Comparison of ENCODE assay signal across 14 cellular contexts in genomic region chr20:25197870-25198190, GRCh38. TPM values are rescaled to one million over a fixed set of nuclear protein-coding genes. Genes with fewer than 3 reads are reported as not detected.
DNase-seq lines count a peak whose midpoint lies in the region; ATAC-seq and TF ChIP-seq lines count a peak whose summit lies in the region.
"Had no signal": no experiment of that assay in that cellular context is flagged by ENCODE, and none has a peak within 500 bp of the region (broad histone marks: within the 10 kb centered on the region; RNA-seq: fewer than 3 reads in every experiment).

No MANE protein-coding gene starts in this region.

- H3K27ac Mint-ChIP-seq in activated CD4-positive, alpha-beta T cell treated with anti-CD3 and anti-CD28 coated beads, Interleukin-2, amount 10 ng/mL, durations not matched to agents 7 days and 5 days: peak overlapping the region; percentile 42
- H3K27ac Mint-ChIP-seq in central memory CD8-positive, alpha-beta T cell (ENCODE audit: low read depth): no peak overlapping the region
- H3K27ac Mint-ChIP-seq in neural progenitor cell: no peak overlapping the region

- H3K36me3 ChIP-seq in KMS-11 (ENCODE audit: insufficient read depth) (no peaks in the 10 kb centered on the region), neural progenitor cell (no peaks in the 10 kb centered on the region)
- H3K36me3 ChIP-seq: tibial artery had no signal

- H3K4me3 Mint-ChIP-seq in activated CD4-positive, alpha-beta T cell treated with anti-CD3 and anti-CD28 coated beads, Interleukin-2, amount 10 ng/mL, durations not matched to agents 7 days and 5 days: peak overlapping the region; percentile 84
- H3K4me3 Mint-ChIP-seq in central memory CD8-positive, alpha-beta T cell: peak overlapping the region; percentile 73
- peak overlapping the region; percentile 92 for H3K4me3 Mint-ChIP-seq in neural progenitor cell

- H3K27me3 ChIP-seq in KMS-11 (ENCODE audit: insufficient read depth, low read depth) (no peaks in the 10 kb centered on the region), neural progenitor cell (no peaks in the 10 kb centered on the region)
- H3K27me3 ChIP-seq: tibial artery had no signal

- H3K9me3 Mint-ChIP-seq in activated CD4-positive, alpha-beta T cell treated with anti-CD3 and anti-CD28 coated beads, Interleukin-2, amount 10 ng/mL, durations not matched to agents 7 days and 5 days: no peaks in the 10 kb centered on the region
- H3K9me3 Mint-ChIP-seq in central memory CD8-positive, alpha-beta T cell: no peaks in the 10 kb centered on the region
- H3K9me3 Mint-ChIP-seq in neural progenitor cell: peaks cover 2% of the 10 kb centered on the region

- no peak overlapping the region; the same call in 1 of the 2 replicates for H3K9ac ChIP-seq in KMS-11
- no peak overlapping the region for H3K9ac ChIP-seq in neural progenitor cell

- no peak overlapping the region for H3K4me3 ChIP-seq in KMS-11 (IDR thresholded peaks at IDR 0.05; ENCODE audit: insufficient read depth, low read depth, low read length)
- no peak overlapping the region for H3K4me3 ChIP-seq in neural progenitor cell
- H3K4me3 ChIP-seq: lung had no signal

- no peak for DNase-seq in activated CD4-positive, alpha-beta T cell treated with anti-CD3 and anti-CD28 coated beads, Interleukin-2, amount 10 ng/mL, durations not matched to agents 7 days and 5 days
- no peak for DNase-seq in activated CD4-positive, alpha-beta T cell treated with anti-CD3 and anti-CD28 coated beads, Interleukin-2, amount 50 U/mL, for 1 hour
- no peak for DNase-seq in central memory CD8-positive, alpha-beta T cell (ENCODE audit: low spot score in 2 of 2)
- DNase-seq in neural progenitor cell (ENCODE audit: low spot score) (no peak), NCI-H187 (lab: John Stamatoyannopoulos, UW) (no peak), posterior vena cava (ENCODE audit: low spot score) (no peak)
- DNase-seq: ACHN; KBM-7; NCI-H2107; NK-92 treated with Interleukin-12 subunit alpha and Interleukin-12 subunit beta, amount 100 ng/mL, for 24 hours; tibial artery had no signal

- H3K4me2 ChIP-seq in KMS-11 (peak overlapping the region; percentile 73), neural progenitor cell (no peak overlapping the region)

- CTCF ChIA-PET in activated CD4-positive, alpha-beta T cell treated with anti-CD3 and anti-CD28 coated beads, Interleukin-2, amount 10 ng/mL, durations not matched to agents 7 days and 5 days (lab: Charles Lee): no interaction called here

- no peak for TF ChIP-seq CTCF in KMS-11 (conservative IDR thresholded peaks at IDR 0.05; ENCODE audit: low read depth, low read length)
- no peak for TF ChIP-seq CTCF in neural progenitor cell (IDR thresholded peaks at IDR 0.05)

- no peaks in the 10 kb centered on the region for H3K9me3 ChIP-seq in neural progenitor cell (ENCODE audit: low read depth)
- H3K9me3 ChIP-seq: tibial artery had no signal

- H3K27me3 Mint-ChIP-seq in activated CD4-positive, alpha-beta T cell treated with anti-CD3 and anti-CD28 coated beads, Interleukin-2, amount 10 ng/mL, durations not matched to agents 7 days and 5 days: no peaks in the 10 kb centered on the region
- no peaks in the 10 kb centered on the region for H3K27me3 Mint-ChIP-seq in central memory CD8-positive, alpha-beta T cell
- peaks cover 4% of the 10 kb centered on the region for H3K27me3 Mint-ChIP-seq in neural progenitor cell (ENCODE audit: insufficient read depth, low read depth)

- H4K20me1 ChIP-seq in KMS-11 (ENCODE audit: insufficient read depth): no peaks in the 10 kb centered on the region
- H4K20me1 ChIP-seq in neural progenitor cell (ENCODE audit: low read depth): peaks cover 36% of the 10 kb centered on the region

- intact Hi-C loops in posterior vena cava (cut with DNase I): loop anchor here (2.0 to 10.0 kb wide), 4 partner anchors 37 to 133 kb away; partner anchors contain the start of gene PYGB (in 1 of the 2)

- POLR2A ChIA-PET in activated CD4-positive, alpha-beta T cell treated with anti-CD3 and anti-CD28 coated beads, Interleukin-2, amount 10 ng/mL, durations not matched to agents 7 days and 5 days (lab: Charles Lee): no interaction called here

- H2AFZ ChIP-seq in KMS-11 (ENCODE audit: low read depth) (no peak overlapping the region), neural progenitor cell (replicated peaks) (no peak overlapping the region)

- ATAC-seq in central memory CD8-positive, alpha-beta T cell (replicated peaks; ENCODE audit: extremely low read depth, poor library complexity, severe bottlenecking): no peak
- ATAC-seq in HG03039 (IDR thresholded peaks at IDR 0.05; ENCODE audit: unreplicated experiment): no peak

- peaks cover 3% of the 10 kb centered on the region for H3F3A ChIP-seq in neural progenitor cell (ENCODE audit: low read depth)

- H3K27ac ChIP-seq in KMS-11 (peak overlapping the region; percentile 47; the same call in 1 of the 2 replicates), neural progenitor cell (no peak overlapping the region)

- H3K36me3 Mint-ChIP-seq in activated CD4-positive, alpha-beta T cell treated with anti-CD3 and anti-CD28 coated beads, Interleukin-2, amount 10 ng/mL, durations not matched to agents 7 days and 5 days (ENCODE audit: low read depth): peaks cover 2% of the 10 kb centered on the region
- peaks cover 11% of the 10 kb centered on the region for H3K36me3 Mint-ChIP-seq in central memory CD8-positive, alpha-beta T cell (ENCODE audit: insufficient read depth)
- no peaks in the 10 kb centered on the region for H3K36me3 Mint-ChIP-seq in neural progenitor cell

- peaks cover 34% of the 10 kb centered on the region for H3K4me1 ChIP-seq in KMS-11 (ENCODE audit: low read depth, poor library complexity, severe bottlenecking)
- peaks cover 19% of the 10 kb centered on the region for H3K4me1 ChIP-seq in neural progenitor cell

- peaks cover 30% of the 10 kb centered on the region for H3K4me1 Mint-ChIP-seq in activated CD4-positive, alpha-beta T cell treated with anti-CD3 and anti-CD28 coated beads, Interleukin-2, amount 10 ng/mL, durations not matched to agents 7 days and 5 days
- peaks cover 45% of the 10 kb centered on the region for H3K4me1 Mint-ChIP-seq in central memory CD8-positive, alpha-beta T cell
- H3K4me1 Mint-ChIP-seq in neural progenitor cell: peaks cover 27% of the 10 kb centered on the region

- peaks cover 50% of the 10 kb centered on the region for H3K79me2 ChIP-seq in KMS-11 (ENCODE audit: insufficient read depth, low read depth)
- peaks cover 43% of the 10 kb centered on the region for H3K79me2 ChIP-seq in neural progenitor cell (ENCODE audit: low read depth)

RNA-seq across cellular contexts. Expression of gene ENTPD6, which starts 2.3 kb away (rescaled TPM):
- 10 to 100 TPM; 33.8 to 45.6 TPM for total RNA-seq in activated CD4-positive, alpha-beta T cell treated with anti-CD3 and anti-CD28 coated beads, Interleukin-2, amount 10 ng/mL, durations not matched to agents 7 days and 5 days
- 32.3 and 60.1 TPM in 2 replicates for total RNA-seq in neural progenitor cell (ENCODE audit: low replicate concordance)
- 10 to 100 TPM; 48.5 to 51.0 TPM for total RNA-seq in posterior vena cava

RNA-seq across cellular contexts. Expression of gene PYGB, which starts 50.1 kb away (rescaled TPM):
- total RNA-seq in activated CD4-positive, alpha-beta T cell treated with anti-CD3 and anti-CD28 coated beads, Interleukin-2, amount 10 ng/mL, durations not matched to agents 7 days and 5 days: 10 to 100 TPM; 28.7 to 30.2 TPM
- total RNA-seq in neural progenitor cell (ENCODE audit: low replicate concordance) (40.9 and 76.7 TPM in 2 replicates), posterior vena cava (100 to 1,000 TPM; 132 to 155 TPM)
